1 cellular context compared by ENCODE assay signal in genomic region chr14:35213143-35213788, GRCh38.
A peak's percentile ranks its signal among the peaks of the same experiment; 100 is the strongest.
TF ChIP-seq lines count a peak whose summit lies in the region.

No MANE protein-coding gene starts in this region.

TF ChIP-seq in HepG2, 621 proteins besides CTCF, POLR2A, EP300 and RAD21 (continued from another document and continues in another):
- TF ChIP-seq ZNF710 (CRISPR knock-in tag; IDR thresholded peaks at IDR 0.05; ENCODE audit: borderline replicate concordance) = peak; percentile 44; the same call in 1 of the 2 replicates
- TF ChIP-seq ZNF414 (CRISPR knock-in tag; IDR thresholded peaks at IDR 0.05) = peak; percentile 65; the same call in 1 of the 2 replicates
- 0 out of 2 replicates have a peak, but pooled peaks have one; percentile 30 for TF ChIP-seq KAT7 (CRISPR knock-in tag; IDR thresholded peaks at IDR 0.05; ENCODE audit: borderline replicate concordance)
- no peak for TF ChIP-seq ZNF343 (CRISPR knock-in tag; IDR thresholded peaks at IDR 0.05)
- TF ChIP-seq ZMYM4 (CRISPR knock-in tag; IDR thresholded peaks at IDR 0.05) = peak; percentile 78
- peak; percentile 91 for TF ChIP-seq SP5 (CRISPR knock-in tag; IDR thresholded peaks at IDR 0.05; ENCODE audit: borderline replicate concordance, low read depth)
- no peak for TF ChIP-seq NKX3-1 (CRISPR knock-in tag; IDR thresholded peaks at IDR 0.05)
- peak; percentile 43; the same call in 1 of the 2 replicates for TF ChIP-seq MIER2 (CRISPR knock-in tag; IDR thresholded peaks at IDR 0.05)
- TF ChIP-seq ZFX (CRISPR knock-in tag; IDR thresholded peaks at IDR 0.05; ENCODE audit: low read depth) = 0 out of 2 replicates have a peak, but pooled peaks have one; percentile 24
- no peak for TF ChIP-seq HMGXB4 (CRISPR knock-in tag; IDR thresholded peaks at IDR 0.05; ENCODE audit: borderline replicate concordance in 1 of 2, low read depth in 1 of 2)
- no peak for TF ChIP-seq STAT5B (CRISPR knock-in tag; IDR thresholded peaks at IDR 0.05)
- TF ChIP-seq KDM5A (IDR thresholded peaks at IDR 0.05; ENCODE audit: borderline replicate concordance, low read length) = no peak
- TF ChIP-seq ZNF670 (CRISPR knock-in tag; IDR thresholded peaks at IDR 0.05; ENCODE audit: borderline replicate concordance) = no peak
- no peak for TF ChIP-seq WIZ (CRISPR knock-in tag; IDR thresholded peaks at IDR 0.05)
- TF ChIP-seq FOXA1 (IDR thresholded peaks at IDR 0.05) = no peak
- TF ChIP-seq FOXA1 (CRISPR knock-in tag; IDR thresholded peaks at IDR 0.05) = no peak
- no peak for TF ChIP-seq CREB3 (CRISPR knock-in tag; IDR thresholded peaks at IDR 0.05)
- no peak for TF ChIP-seq ZNF768 (CRISPR knock-in tag; IDR thresholded peaks at IDR 0.05)
- TF ChIP-seq ZNF256 (CRISPR knock-in tag; conservative IDR thresholded peaks at IDR 0.05) = no peak
- 0 out of 2 replicates have a peak, but pooled peaks have one; percentile 34 for TF ChIP-seq KMT2A (CRISPR knock-in tag; IDR thresholded peaks at IDR 0.05)
- TF ChIP-seq ZNF773 (CRISPR knock-in tag; IDR thresholded peaks at IDR 0.05; ENCODE audit: borderline replicate concordance) = no peak
- no peak for TF ChIP-seq CERS6 (CRISPR knock-in tag; IDR thresholded peaks at IDR 0.05)
- peak; percentile 66 for TF ChIP-seq NCOR1 (IDR thresholded peaks at IDR 0.05; ENCODE audit: borderline replicate concordance, low read length)
- no peak for TF ChIP-seq ZNF580 (CRISPR knock-in tag; IDR thresholded peaks at IDR 0.05; ENCODE audit: borderline replicate concordance, low read depth)
- no peak for TF ChIP-seq ZNF205 (CRISPR knock-in tag; IDR thresholded peaks at IDR 0.05)
- TF ChIP-seq ZBTB26 (CRISPR knock-in tag; IDR thresholded peaks at IDR 0.05; ENCODE audit: borderline replicate concordance) = no peak
- TF ChIP-seq MTA1 (CRISPR knock-in tag; IDR thresholded peaks at IDR 0.05; ENCODE audit: borderline replicate concordance) = no peak
- no peak for TF ChIP-seq ZNF777 (CRISPR knock-in tag; IDR thresholded peaks at IDR 0.05)
- TF ChIP-seq ZNF576 (CRISPR knock-in tag; IDR thresholded peaks at IDR 0.05) = no peak
- no peak for TF ChIP-seq NR1H2 (CRISPR knock-in tag; IDR thresholded peaks at IDR 0.05; ENCODE audit: borderline replicate concordance, low read depth)
- TF ChIP-seq ISL2 (CRISPR knock-in tag; IDR thresholded peaks at IDR 0.05) = 0 out of 2 replicates have a peak, but pooled peaks have one; percentile 40
- no peak for TF ChIP-seq TFDP1 (CRISPR knock-in tag; IDR thresholded peaks at IDR 0.05; ENCODE audit: borderline replicate concordance)
- TF ChIP-seq STAT6 (CRISPR knock-in tag; IDR thresholded peaks at IDR 0.05; ENCODE audit: borderline replicate concordance) = no peak
- TF ChIP-seq ZNF235 (CRISPR knock-in tag; IDR thresholded peaks at IDR 0.05; ENCODE audit: borderline replicate concordance) = no peak
- peak; percentile 44; the same call in 1 of the 2 replicates for TF ChIP-seq MIER3 (CRISPR knock-in tag; IDR thresholded peaks at IDR 0.05; ENCODE audit: borderline replicate concordance)
- no peak for TF ChIP-seq ZNF281 (CRISPR knock-in tag; IDR thresholded peaks at IDR 0.05; ENCODE audit: borderline replicate concordance)
- TF ChIP-seq NR2F2 (IDR thresholded peaks at IDR 0.05; ENCODE audit: borderline replicate concordance, low read depth) = no peak
- peak; percentile 38; the same call in 1 of the 2 replicates for TF ChIP-seq THRA (CRISPR knock-in tag; IDR thresholded peaks at IDR 0.05; ENCODE audit: borderline replicate concordance)
- no peak for TF ChIP-seq ATF1 (CRISPR knock-in tag; IDR thresholded peaks at IDR 0.05)
- no peak for TF ChIP-seq ZEB1 (IDR thresholded peaks at IDR 0.05; ENCODE audit: insufficient replicate concordance, low read depth)
- no peak for TF ChIP-seq JUN (CRISPR knock-in tag; IDR thresholded peaks at IDR 0.05)
- no peak for TF ChIP-seq BCL3 (CRISPR knock-in tag; IDR thresholded peaks at IDR 0.05)
- TF ChIP-seq MEIS1 (CRISPR knock-in tag; IDR thresholded peaks at IDR 0.05; ENCODE audit: borderline replicate concordance) = no peak
- TF ChIP-seq REL (CRISPR knock-in tag; conservative IDR thresholded peaks at IDR 0.05) = no peak
- no peak for TF ChIP-seq SNRNP70 (IDR thresholded peaks at IDR 0.05; ENCODE audit: low read depth, low read length)
- no peak for TF ChIP-seq EEA1 (CRISPR knock-in tag; IDR thresholded peaks at IDR 0.05; ENCODE audit: borderline replicate concordance)
